Comparison of ENCODE assay signal across 20 cellular contexts in the genomic region with DNA sequence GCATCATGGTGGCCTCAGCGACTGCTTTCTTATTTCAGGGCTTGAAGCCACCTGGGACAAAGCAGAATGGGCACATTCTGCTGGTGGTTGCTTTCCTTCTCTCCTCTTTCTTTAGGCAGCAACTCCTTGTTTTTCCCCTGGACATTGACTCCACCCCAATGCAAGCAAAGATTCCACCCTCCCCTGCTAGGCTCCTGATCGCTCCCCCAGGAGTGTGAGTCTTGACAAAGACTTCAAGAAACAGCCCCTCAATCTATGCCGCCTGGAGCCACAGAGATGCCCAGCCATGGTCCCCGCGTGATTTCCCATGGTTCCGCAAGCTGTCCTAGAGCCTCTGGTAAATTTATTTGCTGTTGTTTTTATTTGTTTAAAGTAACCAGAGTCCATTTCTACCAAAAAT. TPM values are rescaled to one million over a fixed set of nuclear protein-coding genes. Genes with fewer than 3 reads are reported as not detected.
DNase-seq lines count a peak whose midpoint lies in the region; ATAC-seq and TF ChIP-seq lines count a peak whose summit lies in the region.
"Had no signal": no experiment of that assay in that cellular context is flagged by ENCODE, and none has a peak within 500 bp of the region (broad histone marks: within the 10 kb centered on the region; RNA-seq: fewer than 3 reads in every experiment).

No MANE protein-coding gene starts in this region.

- POLR2A ChIA-PET in activated CD4-positive, alpha-beta memory T cell treated with anti-CD3 and anti-CD28 coated beads, Interleukin-2, amount 10 ng/mL, durations not matched to agents 7 days and 5 days (lab: Charles Lee), result no interaction called here

- no peak overlapping the region for H3K4me3 Mint-ChIP-seq in activated CD4-positive, alpha-beta memory T cell treated with anti-CD3 and anti-CD28 coated beads, Interleukin-2, amount 10 ng/mL, durations not matched to agents 7 days and 5 days

- H3K27me3 ChIP-seq in OCI-LY3 (ENCODE audit: low read depth, low read length) (no peaks in the 10 kb centered on the region), esophagus muscularis mucosa (no peaks in the 10 kb centered on the region), sigmoid colon (no peaks in the 10 kb centered on the region), uterus (no peaks in the 10 kb centered on the region), prostate gland (replicated peaks; ENCODE audit: insufficient read depth) (no peaks in the 10 kb centered on the region)

- CTCF ChIA-PET in activated CD4-positive, alpha-beta memory T cell treated with anti-CD3 and anti-CD28 coated beads, Interleukin-2, amount 10 ng/mL, durations not matched to agents 7 days and 5 days (lab: Charles Lee), result no interaction called here

- DNase-seq in esophagus muscularis mucosa (ENCODE audit: extremely low spot score) (no peak), sigmoid colon (no peak), uterus (no peak), SW 1271 (lab: John Stamatoyannopoulos, UW) (no peak), prostate gland (ENCODE audit: low spot score) (no peak)
- DNase-seq in activated CD4-positive, alpha-beta memory T cell treated with anti-CD3 and anti-CD28 coated beads, Interleukin-2, amount 10 ng/mL, durations not matched to agents 7 days and 5 days, result no peak
- DNase-seq: DMS79 treated with DMSO at 0.1 percent for 48 hours, GM23248, NCI-H1105, NCI-H1694, NCI-H2227 treated with DMSO at 0.1 percent for 48 hours, NCI-H524, NCI-H82, SHP77 had no signal

- peak overlapping the region; percentile 52 for H3K4me2 ChIP-seq in OCI-LY3 (ENCODE audit: low read length)

- TF ChIP-seq CTCF in OCI-LY3 (IDR thresholded peaks at IDR 0.05; ENCODE audit: low read depth, low read length) (no peak), esophagus muscularis mucosa (IDR thresholded peaks at IDR 0.05) (no peak), sigmoid colon (IDR thresholded peaks at IDR 0.05) (no peak), uterus (IDR thresholded peaks at IDR 0.05) (no peak), prostate gland (IDR thresholded peaks at IDR 0.05) (no peak)

- H3K4me1 Mint-ChIP-seq in activated CD4-positive, alpha-beta memory T cell treated with anti-CD3 and anti-CD28 coated beads, Interleukin-2, amount 10 ng/mL, durations not matched to agents 7 days and 5 days, result peaks cover 2% of the 10 kb centered on the region

- H3K27ac Mint-ChIP-seq in activated CD4-positive, alpha-beta memory T cell treated with anti-CD3 and anti-CD28 coated beads, Interleukin-2, amount 10 ng/mL, durations not matched to agents 7 days and 5 days, result no peak overlapping the region

- no peaks in the 10 kb centered on the region for H3K9me3 ChIP-seq in OCI-LY3 (ENCODE audit: insufficient read depth, low read length)
- no peaks in the 10 kb centered on the region for H3K9me3 ChIP-seq in esophagus muscularis mucosa
- H3K9me3 ChIP-seq in sigmoid colon, result no peaks in the 10 kb centered on the region
- no peaks in the 10 kb centered on the region for H3K9me3 ChIP-seq in uterus
- no peaks in the 10 kb centered on the region for H3K9me3 ChIP-seq in prostate gland

- H3K4me3 ChIP-seq in OCI-LY3 (ENCODE audit: low read length), result no peak overlapping the region
- H3K4me3 ChIP-seq in esophagus muscularis mucosa, result peak overlapping the region; percentile 53 to 69 (median 66)
- peak overlapping the region; percentile 54 to 69 (median 60) for H3K4me3 ChIP-seq in sigmoid colon
- H3K4me3 ChIP-seq in uterus, result peak overlapping the region; percentile 43 to 53
- no peak overlapping the region for H3K4me3 ChIP-seq in prostate gland
- H3K4me3 ChIP-seq: GM23248, K562, SK-N-MC had no signal

- no peak overlapping the region for H3K27ac ChIP-seq in OCI-LY3 (ENCODE audit: low read length)
- peak overlapping the region; percentile 91 to 95 (median 93) for H3K27ac ChIP-seq in esophagus muscularis mucosa (replicated peaks in 1 of 4)
- H3K27ac ChIP-seq in sigmoid colon, result peak overlapping the region; percentile 89 to 95 (median 94)
- H3K27ac ChIP-seq in uterus, result peak overlapping the region; percentile 84 to 91
- peak overlapping the region in 1 of 2 donors; percentile 76 for H3K27ac ChIP-seq in prostate gland
- H3K27ac ChIP-seq: C4-2B, GM23248, SK-N-MC had no signal

- intact Hi-C loops in esophagus muscularis mucosa (cut with DNase I), result no loop called here
- intact Hi-C loops in sigmoid colon (cut with DNase I), result no loop called here
- intact Hi-C loops in uterus (cut with DNase I; ENCODE audit: low total_unique reads), result no loop called here
- intact Hi-C loops in prostate gland (cut with DNase I), result loop anchor here (5.0 kb wide), 1 partner anchor 104 kb away; no protein-coding TSS in a partner anchor

- ATAC-seq in HG02852 (IDR thresholded peaks at IDR 0.05; ENCODE audit: unreplicated experiment), result no peak

- no peak overlapping the region for H3K9ac ChIP-seq in OCI-LY3 (ENCODE audit: low read length)
- H3K9ac ChIP-seq: GM23248 had no signal

- no peak for TF ChIP-seq EP300 in esophagus muscularis mucosa (IDR thresholded peaks at IDR 0.05)
- no peak for TF ChIP-seq EP300 in sigmoid colon (IDR thresholded peaks at IDR 0.05)

- H3K79me2 ChIP-seq in OCI-LY3 (ENCODE audit: low read length), result no peaks in the 10 kb centered on the region

- H3K36me3 ChIP-seq in OCI-LY3 (replicated peaks; ENCODE audit: low read depth, low read length) (no peaks in the 10 kb centered on the region), esophagus muscularis mucosa (peaks cover 0 to 35% (median 24%) of the 10 kb centered on the region in 4 donors), sigmoid colon (peaks cover 0 to 31% (median 19%) of the 10 kb centered on the region in 4 donors), uterus (no peaks in the 10 kb centered on the region), prostate gland (no peaks in the 10 kb centered on the region)

- no peaks in the 10 kb centered on the region for H3K9me3 Mint-ChIP-seq in activated CD4-positive, alpha-beta memory T cell treated with anti-CD3 and anti-CD28 coated beads, Interleukin-2, amount 10 ng/mL, durations not matched to agents 7 days and 5 days

- peaks cover 27% of the 10 kb centered on the region for H3K27me3 Mint-ChIP-seq in activated CD4-positive, alpha-beta memory T cell treated with anti-CD3 and anti-CD28 coated beads, Interleukin-2, amount 10 ng/mL, durations not matched to agents 7 days and 5 days

- 0 out of 2 replicates have a peak overlapping the region, but pooled peaks have one; percentile 1 for H2AFZ ChIP-seq in OCI-LY3 (ENCODE audit: low read depth, low read length)
- H2AFZ ChIP-seq: GM23248 had no signal

- H3K36me3 Mint-ChIP-seq in activated CD4-positive, alpha-beta memory T cell treated with anti-CD3 and anti-CD28 coated beads, Interleukin-2, amount 10 ng/mL, durations not matched to agents 7 days and 5 days (ENCODE audit: low read depth), result no peaks in the 10 kb centered on the region

- H3K4me1 ChIP-seq in OCI-LY3 (ENCODE audit: low read length) (peaks cover 46% of the 10 kb centered on the region), esophagus muscularis mucosa (peaks cover 0 to 70% (median 68%) of the 10 kb centered on the region in 4 donors), sigmoid colon (peaks cover 0 to 54% (median 49%) of the 10 kb centered on the region in 4 donors), uterus (no peaks in the 10 kb centered on the region), prostate gland (replicated peaks) (no peaks in the 10 kb centered on the region)

- 54% methylated on average over 6 of the region's 6 CpGs for WGBS in esophagus muscularis mucosa
- WGBS in sigmoid colon, 2 donors, result 73 to 75% methylated on average over 6 of the region's 6 CpGs
- 79% methylated on average over 6 of the region's 6 CpGs for WGBS in prostate gland

- no peaks in the 10 kb centered on the region for H4K20me1 ChIP-seq in OCI-LY3 (ENCODE audit: insufficient read depth, low read length)

- TF ChIP-seq POLR2A in esophagus muscularis mucosa (IDR thresholded peaks at IDR 0.05; ENCODE audit: low read depth), result no peak
- TF ChIP-seq POLR2A in sigmoid colon (IDR thresholded peaks at IDR 0.05), result no peak
- TF ChIP-seq POLR2A in uterus (IDR thresholded peaks at IDR 0.05), result no peak
- TF ChIP-seq POLR2A in prostate gland (IDR thresholded peaks at IDR 0.05), result no peak

RNA-seq across cellular contexts. Expression of a gene that starts 2.4 kb away (rescaled TPM):
- total RNA-seq in esophagus muscularis mucosa (10 to 100 TPM; 45.6 to 83.0 (median 78.8) TPM), sigmoid colon (10 to 100 TPM; 38.6 to 59.8 (median 44.6) TPM), uterus (10 to 100 TPM in 1 of 4 donors, 1 to 10 TPM in 3; 5.7 to 42.6 (median 8.7) TPM), prostate gland (1 to 10 TPM; 5.9 to 9.1 TPM)
- 1 to 10 TPM in 2 of 3 donors, under 1 TPM in 1; 0.46 to 6.8 (median 1.2) TPM for polyA plus RNA-seq in sigmoid colon
- not detected for total RNA-seq in activated CD4-positive, alpha-beta memory T cell treated with anti-CD3 and anti-CD28 coated beads, Interleukin-2, amount 10 ng/mL, durations not matched to agents 7 days and 5 days
- total RNA-seq: GM23248, K562, RPMI7951 had no signal
- polyA plus RNA-seq: GM23248, K562 had no signal

Comparison
In these comparisons a context has a peak if more than half of its experiments do, and no peak if none do; other contexts are left out.
1. H3K4me3 ChIP-seq: peak in esophagus muscularis mucosa (4 of 4), sigmoid colon (4 of 4) and uterus (2 of 2); none in OCI-LY3 (single experiment) and prostate gland (0 of 2).
2. RNA of a gene that starts 2.4 kb away (total RNA-seq): 45.6 to 83.0 TPM in esophagus muscularis mucosa, 38.6 to 59.8 TPM in sigmoid colon, 5.7 to 42.6 TPM in uterus and 5.9 to 9.1 TPM in prostate gland; not detected in activated CD4-positive, alpha-beta memory T cell treated with anti-CD3 and anti-CD28 coated beads, Interleukin-2, amount 10 ng/mL, durations not matched to agents 7 days and 5 days; every median in the first group is over 4 times any median in the second.